ENCODE assay signal across 1 cellular context in genomic region chr1:6035719-6036118, GRCh38.
TF ChIP-seq lines count a peak whose summit lies in the region.

No MANE protein-coding gene starts in this region.

TF ChIP-seq in K562, 482 proteins besides CTCF, POLR2A, EP300 and RAD21:
- TF ChIP-seq EGR1 (conservative IDR thresholded peaks at IDR 0.05) (no peak), ATF6 (CRISPR knock-in tag; IDR thresholded peaks at IDR 0.05) (no peak), ZNF253 (CRISPR knock-in tag; conservative IDR thresholded peaks at IDR 0.05) (no peak), MEF2D (tag; conservative IDR thresholded peaks at IDR 0.05; ENCODE audit: low read depth) (no peak), MED1 (CRISPR knock-in tag; IDR thresholded peaks at IDR 0.05; ENCODE audit: borderline replicate concordance) (no peak), SOX6 (IDR thresholded peaks at IDR 0.05) (no peak), DMBX1 (CRISPR knock-in tag; IDR thresholded peaks at IDR 0.05; ENCODE audit: borderline replicate concordance) (no peak), ADNP (tag; IDR thresholded peaks at IDR 0.05) (no peak), PHF20 (IDR thresholded peaks at IDR 0.05; ENCODE audit: partially characterized antibody) (no peak)
